37 cellular contexts compared by ENCODE assay signal in genomic region chr19:12907166-12907565, GRCh38. TPM values are rescaled to one million over a fixed set of nuclear protein-coding genes. Genes with fewer than 3 reads are reported as not detected.
"Had no signal": no experiment of that assay in that cellular context is flagged by ENCODE, and none has a peak within 500 bp of the region (broad histone marks: within the 10 kb centered on the region; RNA-seq: fewer than 3 reads in every experiment).

No MANE protein-coding gene starts in this region.

- H3K9me3 Mint-ChIP-seq: activated B cell treated with CpG ODN at 0.5 μM for 24 hours; activated CD4-positive, alpha-beta memory T cell treated with anti-CD3 and anti-CD28 coated beads for 36 hours; activated naive CD4-positive, alpha-beta T cell treated with anti-CD3 and anti-CD28 coated beads for 36 hours; activated naive CD4-positive, alpha-beta T cell treated with anti-CD3 and anti-CD28 coated beads, Interleukin-2, amount 50 U/mL, for 72 hours; activated T-cell treated with anti-CD3 and anti-CD28 coated beads, Interleukin-2, amount 50 U/mL, for 24 hours; activated T-helper 2 cell treated with anti-CD3 and anti-CD28 coated beads, Interferon-gamma antibody, Interleukin-2, Interleukin-4, amounts not matched to agents 10 μg/mL and 5 μg/mL and 100 μg/mL, durations not matched to agents 14 hours and 24 hours and 36 hours had no signal

- H3K27ac ChIP-seq: adrenal gland, body of pancreas, breast epithelium, Peyer's patch, VCaP had no signal

- H3K27me3 Mint-ChIP-seq: activated B cell treated with CpG ODN at 0.5 μM for 24 hours; activated CD4-positive, alpha-beta memory T cell treated with anti-CD3 and anti-CD28 coated beads for 36 hours; activated T-cell treated with anti-CD3 and anti-CD28 coated beads, Interleukin-2, amount 50 U/mL, for 24 hours had no signal

- H3K4me1 ChIP-seq: breast epithelium had no signal

- H3K4me3 ChIP-seq: adrenal gland, body of pancreas, breast epithelium, MG63, Peyer's patch had no signal

- H3K27ac Mint-ChIP-seq: activated B cell treated with CpG ODN at 0.5 μM for 24 hours; activated CD4-positive, alpha-beta memory T cell treated with anti-CD3 and anti-CD28 coated beads for 36 hours; activated naive CD4-positive, alpha-beta T cell treated with anti-CD3 and anti-CD28 coated beads for 36 hours; activated T-cell treated with anti-CD3 and anti-CD28 coated beads, Interleukin-2, amount 50 U/mL, for 24 hours; activated T-helper 2 cell treated with anti-CD3 and anti-CD28 coated beads, Interferon-gamma antibody, Interleukin-2, Interleukin-4, amounts not matched to agents 10 μg/mL and 5 μg/mL and 100 μg/mL, durations not matched to agents 14 hours and 24 hours and 36 hours had no signal

- H3K4me1 Mint-ChIP-seq: activated B cell treated with CpG ODN at 0.5 μM for 24 hours had no signal

- ATAC-seq: activated naive CD4-positive, alpha-beta T cell treated with anti-CD3 and anti-CD28 coated beads, Interleukin-2, amount 50 U/mL, for 72 hours; body of pancreas; PC-3 had no signal

- H3K9me3 ChIP-seq: adrenal gland, body of pancreas, breast epithelium, MG63, Peyer's patch had no signal

- DNase-seq: activated B cell treated with CpG ODN at 0.5 μM for 24 hours; activated CD4-positive, alpha-beta memory T cell treated with anti-CD3 and anti-CD28 coated beads for 36 hours; activated CD4-positive, alpha-beta T cell treated with anti-CD3 and anti-CD28 coated beads for 4 hours; activated CD4-positive, alpha-beta T cell treated with anti-CD3 and anti-CD28 coated beads, Interleukin-2, amount 50 U/mL, for 1 hour; activated CD4-positive, CD25-positive, alpha-beta regulatory T cell treated with anti-CD3 and anti-CD28 coated beads, Interleukin-2, amount 50 U/mL, for 72 hours; activated gamma-delta T cell; activated naive CD4-positive, alpha-beta T cell treated with anti-CD3 and anti-CD28 coated beads for 36 hours; activated T-cell treated with anti-CD3 and anti-CD28 coated beads, Interleukin-2, amount 50 U/mL, for 24 hours; adrenal gland; body of pancreas; Kasumi-1; KG1; MG63; NCI-H1048; NCI-H1417; NCI-H146; NCI-H187; NCI-H2029 treated with DMSO at 0.1 percent for 48 hours; NCI-H2107; NCI-H2171; NCI-H510A; NCI-H526; NCI-H748 treated with DMSO at 0.1 percent for 48 hours; NK-92 treated with Interleukin-12 subunit alpha and Interleukin-12 subunit beta, amount 100 ng/mL, for 24 hours; PC-3; Peyer's patch; Right ventricle myocardium superior; SW 1271; T-helper 1 cell; T-helper 2 cell; T-helper 9 cell had no signal

- H3K36me3 Mint-ChIP-seq: activated CD4-positive, alpha-beta memory T cell treated with anti-CD3 and anti-CD28 coated beads for 36 hours; activated naive CD4-positive, alpha-beta T cell treated with anti-CD3 and anti-CD28 coated beads, Interleukin-2, amount 50 U/mL, for 72 hours had no signal

- H3K4me3 Mint-ChIP-seq: activated B cell treated with CpG ODN at 0.5 μM for 24 hours; activated CD4-positive, alpha-beta memory T cell treated with anti-CD3 and anti-CD28 coated beads for 36 hours; activated naive CD4-positive, alpha-beta T cell treated with anti-CD3 and anti-CD28 coated beads for 36 hours; activated T-cell treated with anti-CD3 and anti-CD28 coated beads, Interleukin-2, amount 50 U/mL, for 24 hours had no signal

- H3K27me3 ChIP-seq: adrenal gland, body of pancreas, breast epithelium, MG63, Peyer's patch had no signal

- H3K36me3 ChIP-seq: adrenal gland, breast epithelium, MG63, Peyer's patch had no signal

- FAIRE-seq: astrocyte had no signal

RNA-seq across cellular contexts. Expression of gene SYCE2, which starts 11.9 kb away (rescaled TPM):
- total RNA-seq: activated B cell treated with CpG ODN at 0.5 μM for 24 hours, astrocyte, body of pancreas, cardiac septum, Peyer's patch, Right ventricle myocardium superior had no signal

RNA-seq across cellular contexts. Expression of gene KLF1, which starts 20.2 kb away (rescaled TPM):
- total RNA-seq: activated B cell treated with CpG ODN at 0.5 μM for 24 hours, astrocyte, body of pancreas, breast epithelium, PC-3, Peyer's patch, Right ventricle myocardium superior had no signal
